Comparison of ENCODE assay signal across 25 cellular contexts in genomic region chr3:100206687-100207086, GRCh38.
"Had no signal": no experiment of that assay in that cellular context is flagged by ENCODE, and none has a peak within 500 bp of the region (broad histone marks: within the 10 kb centered on the region; RNA-seq: fewer than 3 reads in every experiment).

No MANE protein-coding gene starts in this region.

- H2AFZ ChIP-seq: hepatocyte, neural progenitor cell had no signal

- H3K4me3 ChIP-seq: heart right ventricle, hepatocyte, left ventricle myocardium inferior, lung, neural progenitor cell, ovary, right atrium auricular region, skin epidermis, stomach, suprapubic skin, thoracic aorta, tibial nerve, vagina had no signal

- H3K79me2 ChIP-seq: hepatocyte had no signal

- DNase-seq: heart right ventricle; islet precursor cell; left ventricle myocardium inferior; naive B cell; natural killer cell; nephron progenitor cell; ovary; stimulated activated CD4-positive, alpha-beta T cell treated with anti-CD3 and anti-CD28 coated beads, Interleukin-12 subunit alpha, Interleukin-12 subunit beta, amount 100 ng/mL, for 4 hours; stimulated activated CD4-positive, alpha-beta T cell treated with anti-CD3 and anti-CD28 coated beads, Interleukin-15, amount 100 ng/mL, for 24 hours; stimulated activated CD4-positive, alpha-beta T cell treated with anti-CD3 and anti-CD28 coated beads, Interleukin-2, amount 100 ng/mL, for 24 hours; stimulated activated CD4-positive, alpha-beta T cell treated with anti-CD3 and anti-CD28 coated beads, Interleukin-4, amount 100 ng/mL, for 1 hour; stimulated activated naive B cell treated with anti-CD40 and anti-IgM and Interleukin-4, amounts not matched to agents 10 μg/mL and 1 μg/mL and 100 μg/mL, for 72 hours; stimulated activated naive CD8-positive, alpha-beta T cell treated with anti-CD3 and anti-CD28 coated beads, Interleukin-15, Interleukin-2, amounts not matched to agents 100 U/mL and 50 U/mL, for 24 hours; stomach had no signal

- H3K27me3 ChIP-seq: heart right ventricle, hepatocyte, neural progenitor cell, neutrophil, ovary, right atrium auricular region, stomach, suprapubic skin, tibial nerve, vagina had no signal

- H3K36me3 ChIP-seq: heart right ventricle, left ventricle myocardium inferior, neural progenitor cell, neutrophil, ovary, right atrium auricular region, stomach, suprapubic skin, thoracic aorta, tibial nerve, vagina had no signal

- H3K27ac ChIP-seq: heart right ventricle, hepatocyte, left ventricle myocardium inferior, neural progenitor cell, neutrophil, ovary, right atrium auricular region, skin epidermis, stomach, suprapubic skin, thoracic aorta, tibial nerve, vagina had no signal

- H3K9me3 ChIP-seq: neutrophil, ovary, right atrium auricular region, suprapubic skin, thoracic aorta, vagina had no signal

- H3K9ac ChIP-seq: neural progenitor cell had no signal

- ATAC-seq: heart right ventricle; natural killer cell; sciatic nerve; stimulated activated naive B cell treated with anti-CD40 and anti-IgM and Interleukin-4, amounts not matched to agents 10 μg/mL and 1 μg/mL and 100 μg/mL, for 72 hours; stimulated activated naive CD8-positive, alpha-beta T cell treated with anti-CD3 and anti-CD28 coated beads, Interleukin-15, Interleukin-2, amounts not matched to agents 100 U/mL and 50 U/mL, for 24 hours had no signal

- H3K4me2 ChIP-seq: hepatocyte, neural progenitor cell had no signal
